ENCODE assay signal across 8 cellular contexts in the genomic region with DNA sequence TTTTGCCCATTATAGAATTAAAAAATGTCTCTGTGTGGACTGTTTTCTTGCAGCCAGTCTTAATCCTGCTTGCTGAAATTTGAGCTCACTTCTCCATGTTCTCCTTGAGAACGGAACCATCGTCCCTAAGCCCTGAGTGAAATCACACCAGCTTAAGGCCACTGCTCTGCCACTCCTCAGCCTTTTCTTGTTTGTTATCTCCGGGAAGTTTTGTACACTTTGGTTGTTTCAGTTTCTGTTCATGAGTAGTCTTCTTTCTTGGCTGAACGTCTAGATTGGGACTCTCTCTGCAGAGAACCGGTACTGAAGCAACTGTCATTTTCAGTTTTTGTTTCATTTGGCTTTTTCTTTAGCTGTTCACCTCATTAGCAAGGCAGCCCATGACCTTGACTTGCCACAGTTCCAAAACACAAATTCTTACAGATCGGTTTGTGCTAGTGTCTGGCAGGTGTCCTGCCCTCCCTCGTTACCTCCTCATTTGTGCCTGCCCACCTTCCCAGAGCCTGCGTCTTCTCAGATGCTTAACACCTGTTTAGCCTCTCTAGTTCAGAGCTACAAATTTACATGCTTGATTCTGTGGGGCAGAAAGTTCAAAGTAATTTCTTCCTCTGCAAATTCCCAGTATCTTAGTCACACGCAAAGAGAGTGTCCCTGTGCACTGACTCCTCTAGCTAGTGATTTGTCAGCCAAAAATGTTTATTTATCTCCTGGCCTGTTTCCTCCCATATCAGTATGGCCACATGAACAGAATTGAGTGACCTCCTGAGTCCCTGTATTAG. TPM values are rescaled to one million over a fixed set of nuclear protein-coding genes. Genes with fewer than 3 reads are reported as not detected.
DNase-seq lines count a peak whose midpoint lies in the region; ATAC-seq, FAIRE-seq and TF ChIP-seq lines count a peak whose summit lies in the region.

No MANE protein-coding gene starts in this region.

- no peak for TF ChIP-seq CTCF in kidney (IDR thresholded peaks at IDR 0.05; ENCODE audit: borderline replicate concordance, extremely low read depth, insufficient read depth)

- H3K4me1 Mint-ChIP-seq in activated T-cell treated with anti-CD3 and anti-CD28 coated beads, Interleukin-2, amount 50 U/mL, for 72 hours (ENCODE audit: low read depth), result peaks cover 59% of the 10 kb centered on the region

- intact Hi-C loops in kidney (cut with DNase I), result no loop called here

- H3K27me3 Mint-ChIP-seq in activated T-cell treated with anti-CD3 and anti-CD28 coated beads, Interleukin-2, amount 50 U/mL, for 72 hours (ENCODE audit: low read depth), result no peaks in the 10 kb centered on the region

- H3K27me3 ChIP-seq in thymus (ENCODE audit: control insufficient read depth, insufficient read depth), result no peaks in the 10 kb centered on the region

- H3K4me3 Mint-ChIP-seq in activated T-cell treated with anti-CD3 and anti-CD28 coated beads, Interleukin-2, amount 50 U/mL, for 72 hours, result peak overlapping the region; percentile 64 to 76

- peaks cover 9 to 25% of the 10 kb centered on the region in 2 donors for H3K4me1 ChIP-seq in kidney (ENCODE audit: control insufficient read depth in 1 of 2, insufficient read depth in 1 of 2, low read depth in 1 of 2, low read length in 2 of 2)
- peaks cover 33% of the 10 kb centered on the region for H3K4me1 ChIP-seq in thymus (ENCODE audit: control insufficient read depth, insufficient read depth, low read length)

- peaks cover 0 to 8% of the 10 kb centered on the region in 2 donors for H3K36me3 Mint-ChIP-seq in activated T-cell treated with anti-CD3 and anti-CD28 coated beads, Interleukin-2, amount 50 U/mL, for 72 hours (ENCODE audit: insufficient read depth in 2 of 2)

- peak; percentile 28 for DNase-seq in CD1c-positive myeloid dendritic cell (ENCODE audit: extremely low spot score)
- peak; percentile 22 to 43 for DNase-seq in activated T-cell treated with anti-CD3 and anti-CD28 coated beads, Interleukin-2, amount 50 U/mL, for 72 hours
- DNase-seq in kidney, result no peak
- DNase-seq in NCI-H1092 treated with DMSO at 0.1 percent for 48 hours (lab: John Stamatoyannopoulos, UW), result no peak
- no peak for DNase-seq in superior temporal gyrus (ENCODE audit: extremely low spot score)

- no peaks in the 10 kb centered on the region for H3K9me3 ChIP-seq in kidney (ENCODE audit: control insufficient read depth in 1 of 2, low read length in 2 of 2)
- no peaks in the 10 kb centered on the region for H3K9me3 ChIP-seq in thymus (ENCODE audit: control insufficient read depth)

- WGBS in thymus, result 9% methylated on average over 9 of the region's 9 CpGs

- peak overlapping the region; percentile 43 to 52 for H3K4me3 ChIP-seq in kidney (ENCODE audit: low read length in 2 of 2)
- peak overlapping the region; percentile 18 for H3K4me3 ChIP-seq in thymus (ENCODE audit: low read length)

- peaks cover 0 to 4% of the 10 kb centered on the region in 2 donors for H3K36me3 ChIP-seq in kidney (ENCODE audit: control insufficient read depth in 1 of 2, insufficient read depth in 2 of 2, low read length in 2 of 2)
- no peaks in the 10 kb centered on the region for H3K36me3 ChIP-seq in thymus (ENCODE audit: control insufficient read depth, insufficient read depth)

- no peak for FAIRE-seq in kidney (lab: Jason Lieb, UNC)

- ATAC-seq in GM19372 (IDR thresholded peaks at IDR 0.05; ENCODE audit: low read depth, unreplicated experiment) (peak; percentile 92), HG03432 (IDR thresholded peaks at IDR 0.05; ENCODE audit: unreplicated experiment) (peak; percentile 90)
- ATAC-seq in activated T-cell treated with anti-CD3 and anti-CD28 coated beads, Interleukin-2, amount 50 U/mL, for 72 hours (replicated peaks in 1 of 2), result peak; percentile 90 to 91

- H3K27ac ChIP-seq in kidney (ENCODE audit: low read depth in 2 of 2, low read length in 2 of 2) (peak overlapping the region; percentile 18 to 83), thymus (ENCODE audit: low read depth) (peak overlapping the region; percentile 82)

- no peaks in the 10 kb centered on the region for H3K9me3 Mint-ChIP-seq in activated T-cell treated with anti-CD3 and anti-CD28 coated beads, Interleukin-2, amount 50 U/mL, for 72 hours

- peak overlapping the region; percentile 89 for H3K27ac Mint-ChIP-seq in activated T-cell treated with anti-CD3 and anti-CD28 coated beads, Interleukin-2, amount 50 U/mL, for 72 hours

- H3K9ac ChIP-seq in kidney (ENCODE audit: low read length in 2 of 2), result peak overlapping the region; percentile 15 to 43

RNA-seq across cellular contexts. Expression of a gene that starts 12.4 kb away (rescaled TPM):
- 10 to 100 TPM; 10.7 to 11.7 TPM for total RNA-seq in activated T-cell treated with anti-CD3 and anti-CD28 coated beads, Interleukin-2, amount 50 U/mL, for 72 hours
- total RNA-seq in kidney, result 25.6 TPM
- 22.6 TPM for polyA plus RNA-seq in kidney (ENCODE audit: insufficient read depth, low read depth, low replicate concordance)
- 7.5 TPM for polyA plus RNA-seq in thymus

RNA-seq across cellular contexts. Expression of a gene that starts 57.3 kb away (rescaled TPM):
- 10 to 100 TPM; 24.2 to 32.2 TPM for total RNA-seq in activated T-cell treated with anti-CD3 and anti-CD28 coated beads, Interleukin-2, amount 50 U/mL, for 72 hours
- 29.4 TPM for total RNA-seq in kidney
- polyA plus RNA-seq in kidney (ENCODE audit: insufficient read depth, low read depth, low replicate concordance), result 44.1 TPM
- 47.1 TPM for polyA plus RNA-seq in thymus

Comparison
In these comparisons a context has a peak if more than half of its experiments do, and no peak if none do; other contexts are left out.
1. DNase-seq: peak in CD1c-positive myeloid dendritic cell (single experiment) and activated T-cell treated with anti-CD3 and anti-CD28 coated beads, Interleukin-2, amount 50 U/mL, for 72 hours (2 of 2); none in kidney (single experiment), NCI-H1092 treated with DMSO at 0.1 percent for 48 hours (single experiment) and superior temporal gyrus (single experiment).
2. Peak in every context shown above with its lines, with median percentiles within 50 percentile points of each other: ATAC-seq.